Comparison of ENCODE assay signal across 11 cellular contexts in genomic region chr6:72724545-72724944, GRCh38.
DNase-seq lines count a peak whose midpoint lies in the region; ATAC-seq and TF ChIP-seq lines count a peak whose summit lies in the region.
"Had no signal": no experiment of that assay in that cellular context is flagged by ENCODE, and none has a peak within 500 bp of the region (broad histone marks: within the 10 kb centered on the region; RNA-seq: fewer than 3 reads in every experiment).

No MANE protein-coding gene starts in this region.

- H3K9ac ChIP-seq in BLaER1 (peak overlapping the region; percentile 41; the same call in 1 of the 2 replicates), OCI-LY1 (ENCODE audit: low read length) (peak overlapping the region; percentile 19; the same call in 1 of the 2 replicates)

- H3K4me3 Mint-ChIP-seq in activated naive CD4-positive, alpha-beta T cell treated with anti-CD3 and anti-CD28 coated beads, Interleukin-2, amount 10 ng/mL, durations not matched to agents 7 days and 5 days: no peak overlapping the region
- H3K4me3 Mint-ChIP-seq: T-helper 1 cell treated with Interleukin-12 subunit alpha and Interleukin-12 subunit beta and Interleukin-4 antibody, amounts not matched to agents 30 μg/mL and 1 μg/mL, for 36 hours had no signal

- H3K79me2 ChIP-seq in OCI-LY1 (ENCODE audit: insufficient read depth, low read length): peaks cover 23% of the 10 kb centered on the region

- no peak overlapping the region for H2AFZ ChIP-seq in OCI-LY1 (ENCODE audit: low read length)

- H3K4me2 ChIP-seq in BLaER1: peak overlapping the region; percentile 76
- H3K4me2 ChIP-seq in OCI-LY1 (ENCODE audit: low read length): peak overlapping the region; percentile 46

- DNase-seq in GM19240 (ENCODE audit: insufficient read length, low spot score) (peak; percentile 9), AG08396 (ENCODE audit: low spot score) (no peak), NCI-H524 (lab: John Stamatoyannopoulos, UW) (no peak)
- DNase-seq in activated naive CD4-positive, alpha-beta T cell treated with anti-CD3 and anti-CD28 coated beads, Interleukin-2, amount 10 ng/mL, durations not matched to agents 7 days and 5 days: no peak
- DNase-seq in stimulated activated CD4-positive, alpha-beta T cell treated with anti-CD3 and anti-CD28 coated beads, Interleukin-2, amount 100 ng/mL, for 48 hours: no peak
- DNase-seq: mesendoderm, NCI-H2107 had no signal

- no peaks in the 10 kb centered on the region for H3K4me1 Mint-ChIP-seq in activated naive CD4-positive, alpha-beta T cell treated with anti-CD3 and anti-CD28 coated beads, Interleukin-2, amount 10 ng/mL, durations not matched to agents 7 days and 5 days

- no peak overlapping the region for H3K27ac Mint-ChIP-seq in activated naive CD4-positive, alpha-beta T cell treated with anti-CD3 and anti-CD28 coated beads, Interleukin-2, amount 10 ng/mL, durations not matched to agents 7 days and 5 days
- H3K27ac Mint-ChIP-seq: T-helper 1 cell treated with Interleukin-12 subunit alpha and Interleukin-12 subunit beta and Interleukin-4 antibody, amounts not matched to agents 30 μg/mL and 1 μg/mL, for 36 hours had no signal

- H3K9me3 Mint-ChIP-seq in activated naive CD4-positive, alpha-beta T cell treated with anti-CD3 and anti-CD28 coated beads, Interleukin-2, amount 10 ng/mL, durations not matched to agents 7 days and 5 days: no peaks in the 10 kb centered on the region
- H3K9me3 Mint-ChIP-seq: T-helper 1 cell treated with Interleukin-12 subunit alpha and Interleukin-12 subunit beta and Interleukin-4 antibody, amounts not matched to agents 30 μg/mL and 1 μg/mL, for 36 hours had no signal

- no peak for TF ChIP-seq CTCF in OCI-LY1 (IDR thresholded peaks at IDR 0.05; ENCODE audit: low read length)

- H3K27me3 Mint-ChIP-seq in activated naive CD4-positive, alpha-beta T cell treated with anti-CD3 and anti-CD28 coated beads, Interleukin-2, amount 10 ng/mL, durations not matched to agents 7 days and 5 days: no peaks in the 10 kb centered on the region

- peaks cover 52% of the 10 kb centered on the region; the same call in 1 of the 2 replicates for H4K20me1 ChIP-seq in BLaER1
- no peaks in the 10 kb centered on the region for H4K20me1 ChIP-seq in OCI-LY1 (ENCODE audit: insufficient read depth, low read length)

- CTCF ChIA-PET in activated naive CD4-positive, alpha-beta T cell treated with anti-CD3 and anti-CD28 coated beads, Interleukin-2, amount 10 ng/mL, durations not matched to agents 7 days and 5 days (lab: Charles Lee): interaction anchor here (0.7 kb wide), 1 partner anchor 21 kb away, joined by 3 read pairs; no protein-coding TSS in a partner anchor

- peak; percentile 79 for ATAC-seq in HG02870 (IDR thresholded peaks at IDR 0.05; ENCODE audit: unreplicated experiment)

- H3K36me3 ChIP-seq in BLaER1: peaks cover 21% of the 10 kb centered on the region
- peaks cover 19% of the 10 kb centered on the region for H3K36me3 ChIP-seq in OCI-LY1 (ENCODE audit: insufficient read depth, low read length)

- H3K36me3 Mint-ChIP-seq in activated naive CD4-positive, alpha-beta T cell treated with anti-CD3 and anti-CD28 coated beads, Interleukin-2, amount 10 ng/mL, durations not matched to agents 7 days and 5 days: no peaks in the 10 kb centered on the region

- H3K27ac ChIP-seq in BLaER1 (peak overlapping the region; percentile 62), OCI-LY1 (ENCODE audit: low read depth, low read length, poor library complexity, severe bottlenecking) (peak overlapping the region; percentile 30)

- H3F3A ChIP-seq in OCI-LY1 (ENCODE audit: insufficient read depth, low read length): no peaks in the 10 kb centered on the region

- no peaks in the 10 kb centered on the region for H3K9me2 ChIP-seq in OCI-LY1 (ENCODE audit: low read depth, low read length)

- peaks cover 30% of the 10 kb centered on the region for H3K4me1 ChIP-seq in BLaER1
- H3K4me1 ChIP-seq in OCI-LY1 (ENCODE audit: insufficient read depth, low read length, severe bottlenecking): peaks cover 27% of the 10 kb centered on the region

- H3K4me3 ChIP-seq in BLaER1 (no peak overlapping the region), OCI-LY1 (ENCODE audit: low read depth, low read length, poor library complexity, severe bottlenecking) (no peak overlapping the region)

- peaks cover 31% of the 10 kb centered on the region for H3K9me3 ChIP-seq in BLaER1
- H3K9me3 ChIP-seq in OCI-LY1 (ENCODE audit: low read length): peaks cover 4% of the 10 kb centered on the region; the same call in 1 of the 2 replicates

- no peaks in the 10 kb centered on the region for H3K27me3 ChIP-seq in BLaER1
- H3K27me3 ChIP-seq in OCI-LY1 (ENCODE audit: insufficient read depth, low read length): no peaks in the 10 kb centered on the region
